ENCODE assay signal across 1 cellular context in genomic region chr11:70200212-70200844, GRCh38.
TF ChIP-seq lines count a peak whose summit lies in the region.

No MANE protein-coding gene starts in this region.

TF ChIP-seq in HepG2, 621 proteins besides CTCF, POLR2A, EP300 and RAD21 (continued from another document):
- no peak for TF ChIP-seq NFAT5 (CRISPR knock-in tag; IDR thresholded peaks at IDR 0.05)
- TF ChIP-seq ZNF605 (CRISPR knock-in tag; IDR thresholded peaks at IDR 0.05) = no peak
